Comparison of ENCODE assay signal across 11 cellular contexts in genomic region chr1:185017338-185017737, GRCh38. TPM values are rescaled to one million over a fixed set of nuclear protein-coding genes. Genes with fewer than 3 reads are reported as not detected.
DNase-seq lines count a peak whose midpoint lies in the region; FAIRE-seq and TF ChIP-seq lines count a peak whose summit lies in the region.
"Had no signal": no experiment of that assay in that cellular context is flagged by ENCODE, and none has a peak within 500 bp of the region (broad histone marks: within the 10 kb centered on the region; RNA-seq: fewer than 3 reads in every experiment).

No MANE protein-coding gene starts in this region.

- H3K9me3 ChIP-seq in keratinocyte (ENCODE audit: control insufficient read depth, low read depth, low read length): no peaks in the 10 kb centered on the region
- H3K9me3 ChIP-seq: Caco-2 had no signal

- FAIRE-seq in keratinocyte (lab: Jason Lieb, UNC): peak; percentile 76

- H3K27ac ChIP-seq in keratinocyte (ENCODE audit: control insufficient read depth, insufficient read depth, low read length): no peak overlapping the region

- no peak overlapping the region for H3K4me3 Mint-ChIP-seq in activated T-helper 2 cell treated with anti-CD3 and anti-CD28 coated beads, Interferon-gamma antibody, Interleukin-2, Interleukin-4, amounts not matched to agents 10 μg/mL and 5 μg/mL and 100 μg/mL, durations not matched to agents 14 hours and 24 hours and 36 hours (ENCODE audit: low read depth)
- no peak overlapping the region for H3K4me3 Mint-ChIP-seq in activated CD4-positive, alpha-beta T cell treated with anti-CD3 and anti-CD28 coated beads, Interleukin-2, amount 10 ng/mL, durations not matched to agents 24 days and 14 days

- no peak for TF ChIP-seq CTCF in keratinocyte (optimal IDR thresholded peaks at IDR 0.05 in 1 of 3, IDR thresholded peaks at IDR 0.05 in 1 of 3, conservative IDR thresholded peaks at IDR 0.05 in 1 of 3; ENCODE audit: extremely low read depth in 1 of 3, insufficient read depth in 2 of 3, low read length in 3 of 3)

- H3K79me2 ChIP-seq in keratinocyte (ENCODE audit: control insufficient read depth, insufficient read depth, low read length): no peaks in the 10 kb centered on the region

- no peaks in the 10 kb centered on the region for H3K36me3 ChIP-seq in keratinocyte (ENCODE audit: control insufficient read depth in 2 of 2, extremely low read depth in 1 of 2, insufficient read depth in 2 of 2, low read length in 2 of 2)

- peak overlapping the region; percentile 25 for H3K4me2 ChIP-seq in keratinocyte (ENCODE audit: control insufficient read depth, extremely low read depth, insufficient read depth, low read depth, low read length)

- no peak overlapping the region for H2AFZ ChIP-seq in keratinocyte (ENCODE audit: control insufficient read depth, low read length)

- no peaks in the 10 kb centered on the region for H3K36me3 Mint-ChIP-seq in activated T-helper 2 cell treated with anti-CD3 and anti-CD28 coated beads, Interferon-gamma antibody, Interleukin-2, Interleukin-4, amounts not matched to agents 10 μg/mL and 5 μg/mL and 100 μg/mL, durations not matched to agents 14 hours and 24 hours and 36 hours (ENCODE audit: low read depth)
- no peaks in the 10 kb centered on the region for H3K36me3 Mint-ChIP-seq in activated CD4-positive, alpha-beta T cell treated with anti-CD3 and anti-CD28 coated beads, Interleukin-2, amount 10 ng/mL, durations not matched to agents 24 days and 14 days (ENCODE audit: low read depth)

- no peaks in the 10 kb centered on the region for H3K9me1 ChIP-seq in keratinocyte (ENCODE audit: control insufficient read depth, extremely low read depth, insufficient read depth, low read length)

- dilution Hi-C loops in keratinocyte (cut with MboI; ENCODE audit: extremely low pct_ligation_motif_present, low sequenced_read_pairs): no loop called here

- H4K20me1 ChIP-seq in keratinocyte (ENCODE audit: control insufficient read depth, extremely low read depth, insufficient read depth, low read length): no peaks in the 10 kb centered on the region

- H3K9ac ChIP-seq in keratinocyte (ENCODE audit: control insufficient read depth, extremely low read depth, insufficient read depth, low read length): no peak overlapping the region

- no peaks in the 10 kb centered on the region for H3K9me3 Mint-ChIP-seq in activated T-helper 2 cell treated with anti-CD3 and anti-CD28 coated beads, Interferon-gamma antibody, Interleukin-2, Interleukin-4, amounts not matched to agents 10 μg/mL and 5 μg/mL and 100 μg/mL, durations not matched to agents 14 hours and 24 hours and 36 hours
- H3K9me3 Mint-ChIP-seq in activated CD4-positive, alpha-beta T cell treated with anti-CD3 and anti-CD28 coated beads, Interleukin-2, amount 10 ng/mL, durations not matched to agents 24 days and 14 days: no peaks in the 10 kb centered on the region

- no peaks in the 10 kb centered on the region for H3K27me3 ChIP-seq in keratinocyte (ENCODE audit: control insufficient read depth, extremely low read depth, insufficient read depth, low read length)

- H3K27me3 Mint-ChIP-seq in activated T-helper 2 cell treated with anti-CD3 and anti-CD28 coated beads, Interferon-gamma antibody, Interleukin-2, Interleukin-4, amounts not matched to agents 10 μg/mL and 5 μg/mL and 100 μg/mL, durations not matched to agents 14 hours and 24 hours and 36 hours (ENCODE audit: low read depth): no peaks in the 10 kb centered on the region
- peaks cover 3% of the 10 kb centered on the region for H3K27me3 Mint-ChIP-seq in activated CD4-positive, alpha-beta T cell treated with anti-CD3 and anti-CD28 coated beads, Interleukin-2, amount 10 ng/mL, durations not matched to agents 24 days and 14 days

- H3K4me3 ChIP-seq in keratinocyte (ENCODE audit: control insufficient read depth in 2 of 3, extremely low read depth in 1 of 3, insufficient read depth in 2 of 3, low read depth in 1 of 3, low read length in 3 of 3): no peak overlapping the region

- no peak overlapping the region for H3K27ac Mint-ChIP-seq in activated T-helper 2 cell treated with anti-CD3 and anti-CD28 coated beads, Interferon-gamma antibody, Interleukin-2, Interleukin-4, amounts not matched to agents 10 μg/mL and 5 μg/mL and 100 μg/mL, durations not matched to agents 14 hours and 24 hours and 36 hours
- no peak overlapping the region for H3K27ac Mint-ChIP-seq in activated CD4-positive, alpha-beta T cell treated with anti-CD3 and anti-CD28 coated beads, Interleukin-2, amount 10 ng/mL, durations not matched to agents 24 days and 14 days

- intact Hi-C loops in head of caudate nucleus (cut with DNase I): no loop called here
- intact Hi-C loops in activated T-helper 2 cell treated with anti-CD3 and anti-CD28 coated beads, Interferon-gamma antibody, Interleukin-2, Interleukin-4, amounts not matched to agents 10 μg/mL and 5 μg/mL and 100 μg/mL, durations not matched to agents 14 hours and 24 hours and 36 hours (cut with micrococcal nuclease): no loop called here
- intact Hi-C loops in activated CD4-positive, alpha-beta T cell treated with anti-CD3 and anti-CD28 coated beads, Interleukin-2, amount 10 ng/mL, durations not matched to agents 24 days and 14 days (cut with micrococcal nuclease): no loop called here

- peak; percentile 66 to 73 for DNase-seq in AML-193 (lab: John Stamatoyannopoulos, UW)
- DNase-seq in LHCN-M2 (ENCODE audit: low read depth): peak; percentile 74
- DNase-seq in amniotic stem cell (lab: John Stamatoyannopoulos, UW): peak; percentile 43
- DNase-seq in keratinocyte (ENCODE audit: low read depth, low spot score): no peak
- no peak for DNase-seq in head of caudate nucleus
- DNase-seq in activated T-helper 2 cell treated with anti-CD3 and anti-CD28 coated beads, Interferon-gamma antibody, Interleukin-2, Interleukin-4, amounts not matched to agents 10 μg/mL and 5 μg/mL and 100 μg/mL, durations not matched to agents 14 hours and 24 hours and 36 hours (ENCODE audit: low spot score): no peak
- DNase-seq in activated CD4-positive, alpha-beta T cell treated with anti-CD3 and anti-CD28 coated beads, Interleukin-2, amount 10 ng/mL, durations not matched to agents 24 days and 14 days: no peak
- DNase-seq in activated naive CD4-positive, alpha-beta T cell treated with Interleukin-2 at 50 U/mL for 16 hours: no peak
- DNase-seq: activated CD8-positive, alpha-beta memory T cell treated with anti-CD3 and anti-CD28 coated beads for 24 hours; Caco-2; NCI-H1092 treated with DMSO at 0.1 percent for 48 hours had no signal

- H3K4me1 ChIP-seq in keratinocyte (ENCODE audit: control insufficient read depth, extremely low read depth, insufficient read depth, low read length): peaks cover 11% of the 10 kb centered on the region

- no peaks in the 10 kb centered on the region for H3K4me1 Mint-ChIP-seq in activated T-helper 2 cell treated with anti-CD3 and anti-CD28 coated beads, Interferon-gamma antibody, Interleukin-2, Interleukin-4, amounts not matched to agents 10 μg/mL and 5 μg/mL and 100 μg/mL, durations not matched to agents 14 hours and 24 hours and 36 hours (ENCODE audit: low read depth)
- H3K4me1 Mint-ChIP-seq in activated CD4-positive, alpha-beta T cell treated with anti-CD3 and anti-CD28 coated beads, Interleukin-2, amount 10 ng/mL, durations not matched to agents 24 days and 14 days: no peaks in the 10 kb centered on the region

RNA-seq across cellular contexts. Expression of gene RNF2, which starts 28.0 kb away (rescaled TPM):
- 12.5 and 15.1 TPM in 2 replicates for total RNA-seq in LHCN-M2 (2014; rRNA removed)
- polyA plus RNA-seq in LHCN-M2 (2012): 8.1 TPM
- polyA plus RNA-seq in keratinocyte: 19.6 to 29.2 TPM (median 27.9 TPM) in 3 replicates
- polyA plus RNA-seq in keratinocyte (2011; ENCODE audit: low read depth): 69.5 TPM
- 19.1 and 39.4 TPM in 2 replicates for polyA plus RNA-seq in keratinocyte (2011; cell fraction: cytosol; rRNA removed)
- 11.3 and 12.9 TPM in 2 replicates for polyA plus RNA-seq in keratinocyte (2011; cell fraction: nucleus; rRNA removed)
- 15.9 and 22.2 TPM in 2 replicates for polyA plus RNA-seq in keratinocyte (2012; ENCODE audit: low replicate concordance)
- polyA minus RNA-seq in keratinocyte: 6.6 to 63.3 TPM (median 23.8 TPM) in 3 replicates
- polyA minus RNA-seq in keratinocyte (2011; cell fraction: cytosol; rRNA and poly(A)+ RNA removed): 20.0 TPM
- polyA minus RNA-seq in keratinocyte (2011; cell fraction: nucleus; rRNA and poly(A)+ RNA removed): 3.7 and 24.0 TPM in 2 replicates
- 25.7 and 30.6 TPM in 2 replicates for total RNA-seq in activated T-helper 2 cell treated with anti-CD3 and anti-CD28 coated beads, Interferon-gamma antibody, Interleukin-2, Interleukin-4, amounts not matched to agents 10 μg/mL and 5 μg/mL and 100 μg/mL, durations not matched to agents 14 hours and 24 hours and 36 hours
- 17.8 and 21.1 TPM in 2 replicates for total RNA-seq in activated CD4-positive, alpha-beta T cell treated with anti-CD3 and anti-CD28 coated beads, Interleukin-2, amount 10 ng/mL, durations not matched to agents 24 days and 14 days

RNA-seq across cellular contexts. Expression of gene NIBAN1, which starts 43.0 kb away (rescaled TPM):
- 0.06 TPM in 2 replicates for total RNA-seq in LHCN-M2 (2014; rRNA removed)
- 0.02 TPM for polyA plus RNA-seq in LHCN-M2 (2012)
- polyA plus RNA-seq in keratinocyte: 6.6 to 10.6 TPM (median 7.6 TPM) in 3 replicates
- 14.5 TPM for polyA plus RNA-seq in keratinocyte (2011; ENCODE audit: low read depth)
- polyA plus RNA-seq in keratinocyte (2011; cell fraction: cytosol; rRNA removed): 3.9 and 5.7 TPM in 2 replicates
- 11.3 and 11.6 TPM in 2 replicates for polyA plus RNA-seq in keratinocyte (2011; cell fraction: nucleus; rRNA removed)
- 9.9 and 18.8 TPM in 2 replicates for polyA plus RNA-seq in keratinocyte (2012; ENCODE audit: low replicate concordance)
- 8.1 to 17.3 TPM (median 8.8 TPM) in 3 replicates for polyA minus RNA-seq in keratinocyte
- 5.4 TPM for polyA minus RNA-seq in keratinocyte (2011; cell fraction: cytosol; rRNA and poly(A)+ RNA removed)
- polyA minus RNA-seq in keratinocyte (2011; cell fraction: nucleus; rRNA and poly(A)+ RNA removed): 10.4 and 18.2 TPM in 2 replicates
- 16.8 and 17.0 TPM in 2 replicates for total RNA-seq in activated T-helper 2 cell treated with anti-CD3 and anti-CD28 coated beads, Interferon-gamma antibody, Interleukin-2, Interleukin-4, amounts not matched to agents 10 μg/mL and 5 μg/mL and 100 μg/mL, durations not matched to agents 14 hours and 24 hours and 36 hours
- total RNA-seq in activated CD4-positive, alpha-beta T cell treated with anti-CD3 and anti-CD28 coated beads, Interleukin-2, amount 10 ng/mL, durations not matched to agents 24 days and 14 days: 17.1 TPM in 2 replicates

Comparison
In these comparisons a context has a peak if more than half of its experiments do, and no peak if none do; other contexts are left out.
1. DNase-seq: peak in AML-193 (2 of 2), LHCN-M2 (single experiment) and amniotic stem cell (single experiment); none in keratinocyte (single experiment), head of caudate nucleus (0 of 42), activated T-helper 2 cell treated with anti-CD3 and anti-CD28 coated beads, Interferon-gamma antibody, Interleukin-2, Interleukin-4, amounts not matched to agents 10 μg/mL and 5 μg/mL and 100 μg/mL, durations not matched to agents 14 hours and 24 hours and 36 hours (single experiment), activated CD4-positive, alpha-beta T cell treated with anti-CD3 and anti-CD28 coated beads, Interleukin-2, amount 10 ng/mL, durations not matched to agents 24 days and 14 days (single experiment) and activated naive CD4-positive, alpha-beta T cell treated with Interleukin-2 at 50 U/mL for 16 hours (single experiment).
2. RNA of gene NIBAN1, which starts 43.0 kb away (total RNA-seq): 17.1 TPM in activated CD4-positive, alpha-beta T cell treated with anti-CD3 and anti-CD28 coated beads, Interleukin-2, amount 10 ng/mL, durations not matched to agents 24 days and 14 days and 16.8 to 17.0 TPM in activated T-helper 2 cell treated with anti-CD3 and anti-CD28 coated beads, Interferon-gamma antibody, Interleukin-2, Interleukin-4, amounts not matched to agents 10 μg/mL and 5 μg/mL and 100 μg/mL, durations not matched to agents 14 hours and 24 hours and 36 hours; 0.06 TPM in LHCN-M2; every median in the first group is over 10 times any median in the second.